Comparison of ENCODE assay signal across 28 cellular contexts in the genomic region with DNA sequence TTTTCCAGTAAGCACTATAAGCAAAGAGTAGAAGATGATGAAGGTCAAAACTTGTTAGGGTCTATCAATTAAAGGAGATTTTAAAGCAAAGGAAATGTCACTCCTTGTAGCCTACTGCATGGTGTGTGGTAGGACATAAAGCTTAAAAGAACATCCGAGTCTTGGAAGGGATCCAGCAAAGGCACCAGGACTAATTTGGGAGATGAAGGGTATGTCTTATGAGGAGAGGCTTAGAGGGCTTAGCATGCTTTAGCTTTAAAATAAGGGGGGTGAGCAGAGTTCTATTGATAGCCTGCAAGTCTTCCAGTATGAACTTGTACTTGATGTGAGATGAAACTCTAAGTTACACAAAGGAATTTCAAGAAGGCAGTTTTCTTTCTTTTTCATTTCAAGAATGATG. TPM values are rescaled to one million over a fixed set of nuclear protein-coding genes. Genes with fewer than 3 reads are reported as not detected.
"Had no signal": no experiment of that assay in that cellular context is flagged by ENCODE, and none has a peak within 500 bp of the region (broad histone marks: within the 10 kb centered on the region; RNA-seq: fewer than 3 reads in every experiment).

No MANE protein-coding gene starts in this region.

- H3K27ac ChIP-seq: esophagus squamous epithelium, lower lobe of right lung, neural progenitor cell, prostate gland, sigmoid colon, suprapubic skin, vagina had no signal

- H3K36me3 ChIP-seq: esophagus squamous epithelium, lower lobe of right lung, neural progenitor cell, prostate gland, sigmoid colon, suprapubic skin, vagina had no signal

- H3K4me3 ChIP-seq: esophagus squamous epithelium, lower lobe of right lung, neural progenitor cell, prostate gland, sigmoid colon, suprapubic skin, vagina had no signal

- FAIRE-seq: endometrium, frontal cortex, keratinocyte, small intestine had no signal

- H3K27me3 ChIP-seq: esophagus squamous epithelium, neural progenitor cell, sigmoid colon, suprapubic skin, vagina had no signal

- H3K4me1 ChIP-seq: esophagus squamous epithelium, lower lobe of right lung, prostate gland, sigmoid colon, suprapubic skin, vagina had no signal

- ATAC-seq: effector memory CD8-positive, alpha-beta T cell; left ventricle myocardium superior; lower lobe of right lung; natural killer cell treated with Interleukin-12 subunit alpha and Interleukin-12 subunit beta and Interleukin-15 and Interleukin-18, amount 100 ng/mL, for 72 hours; right cardiac atrium; stimulated activated naive B cell treated with anti-CD40 and anti-IgM and Interleukin-4, amounts not matched to agents 10 μg/mL and 1 μg/mL and 100 μg/mL, for 72 hours; stimulated activated naive CD8-positive, alpha-beta T cell treated with anti-CD3 and anti-CD28 coated beads, Interleukin-15, amount 100 ng/mL, for 72 hours had no signal

- H3K9me3 ChIP-seq: esophagus squamous epithelium, lower lobe of right lung, prostate gland, sigmoid colon, suprapubic skin, vagina had no signal

- DNase-seq: cortex of kidney; effector memory CD8-positive, alpha-beta T cell; erythroblast; esophagus squamous epithelium; head of caudate nucleus; left ventricle myocardium superior; lower lobe of right lung; naive B cell; right cardiac atrium; sigmoid colon; small intestine; stimulated activated CD4-positive, alpha-beta T cell treated with anti-CD3 and anti-CD28 coated beads, Interleukin-15, amount 100 ng/mL, for 24 hours; stimulated activated CD4-positive, alpha-beta T cell treated with anti-CD3 and anti-CD28 coated beads, Interleukin-2, amount 100 ng/mL, for 48 hours; stimulated activated naive B cell treated with anti-CD40 and anti-IgM and Interleukin-4, amounts not matched to agents 10 μg/mL and 1 μg/mL and 100 μg/mL, for 72 hours; stimulated activated naive CD8-positive, alpha-beta T cell treated with anti-CD3 and anti-CD28 coated beads, Interleukin-15, amount 100 ng/mL, for 72 hours; trophoblast cell had no signal

RNA-seq across cellular contexts. Expression of gene MYBPC1, which starts 11.8 kb away (rescaled TPM):
- total RNA-seq: dermis microvascular lymphatic vessel endothelial cell; esophagus squamous epithelium; lower lobe of right lung; mesenteric fat pad; natural killer cell treated with Interleukin-12 subunit alpha and Interleukin-12 subunit beta and Interleukin-15 and Interleukin-18, amount 100 ng/mL, for 72 hours; osteocyte; renal cortical epithelial cell; vagina had no signal
- polyA plus RNA-seq: keratinocyte had no signal
